9 cellular contexts compared by ENCODE assay signal in the genomic region with DNA sequence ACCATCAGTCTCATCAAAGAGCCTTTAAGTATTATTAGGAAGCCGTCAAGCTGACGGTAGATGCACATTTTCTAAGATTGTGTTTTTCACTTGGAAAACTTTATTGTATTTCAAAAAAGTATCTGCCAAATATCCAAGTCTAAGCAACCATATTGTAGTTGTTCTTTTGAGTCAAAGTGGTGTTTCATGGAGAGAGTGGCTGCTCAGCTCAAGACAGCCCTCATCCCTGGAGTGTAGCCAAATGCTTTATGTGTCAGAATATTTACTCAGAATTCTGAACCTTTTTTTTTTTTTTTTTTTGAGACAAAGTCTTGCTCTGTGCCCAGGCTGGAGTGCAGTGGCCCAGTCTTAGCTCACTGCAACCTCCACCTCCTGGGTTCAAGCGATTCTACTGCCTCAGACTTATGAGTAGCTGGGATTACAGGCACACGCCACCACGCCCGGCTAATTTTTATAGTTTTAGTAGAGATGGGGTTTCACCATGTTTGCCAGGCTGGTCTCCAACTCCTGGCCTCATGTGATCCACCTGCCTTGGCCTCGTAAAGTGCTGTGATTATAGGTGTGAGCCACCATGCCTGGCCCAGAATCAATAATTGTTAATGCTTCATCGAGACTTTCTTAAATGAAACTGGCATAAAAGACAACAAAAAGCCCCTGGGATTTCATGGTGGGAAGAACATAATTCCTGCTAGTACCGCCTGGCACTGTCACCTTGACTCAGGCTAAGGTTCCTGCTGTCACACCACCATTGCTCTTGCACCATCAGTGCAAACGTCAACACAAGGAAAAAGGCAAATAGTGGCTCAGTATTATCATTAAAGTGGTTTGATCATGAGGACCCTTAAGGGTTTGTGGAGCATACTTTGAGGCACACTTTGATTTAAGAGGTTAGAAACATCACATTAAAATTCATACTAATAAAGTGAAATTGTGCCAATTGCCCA. TPM values are rescaled to one million over a fixed set of nuclear protein-coding genes. Genes with fewer than 3 reads are reported as not detected.
DNase-seq lines count a peak whose midpoint lies in the region; ATAC-seq and TF ChIP-seq lines count a peak whose summit lies in the region.
"Had no signal": no experiment of that assay in that cellular context is flagged by ENCODE, and none has a peak within 500 bp of the region (broad histone marks: within the 10 kb centered on the region; RNA-seq: fewer than 3 reads in every experiment).

No MANE protein-coding gene starts in this region.

- no peaks in the 10 kb centered on the region for H3K9me3 Mint-ChIP-seq in activated T-helper 2 cell treated with anti-CD3 and anti-CD28 coated beads, Interferon-gamma antibody, Interleukin-2, Interleukin-4, amounts not matched to agents 10 μg/mL and 5 μg/mL and 100 μg/mL, durations not matched to agents 14 hours and 24 hours and 36 hours

- H3K4me3 Mint-ChIP-seq in activated T-helper 2 cell treated with anti-CD3 and anti-CD28 coated beads, Interferon-gamma antibody, Interleukin-2, Interleukin-4, amounts not matched to agents 10 μg/mL and 5 μg/mL and 100 μg/mL, durations not matched to agents 14 hours and 24 hours and 36 hours (ENCODE audit: low read depth) = peak overlapping the region; percentile 19

- no peaks in the 10 kb centered on the region for H3K36me3 ChIP-seq in right lobe of liver
- no peaks in the 10 kb centered on the region for H3K36me3 ChIP-seq in stomach

- TF ChIP-seq POLR2A in right lobe of liver (IDR thresholded peaks at IDR 0.05) (no peak), stomach (IDR thresholded peaks at IDR 0.05) (no peak)

- peaks cover 74% of the 10 kb centered on the region for H3K4me1 Mint-ChIP-seq in activated T-helper 2 cell treated with anti-CD3 and anti-CD28 coated beads, Interferon-gamma antibody, Interleukin-2, Interleukin-4, amounts not matched to agents 10 μg/mL and 5 μg/mL and 100 μg/mL, durations not matched to agents 14 hours and 24 hours and 36 hours (ENCODE audit: low read depth)

- no peak for TF ChIP-seq EP300 in stomach (IDR thresholded peaks at IDR 0.05)

- peaks cover 48% of the 10 kb centered on the region for H3K36me3 Mint-ChIP-seq in activated T-helper 2 cell treated with anti-CD3 and anti-CD28 coated beads, Interferon-gamma antibody, Interleukin-2, Interleukin-4, amounts not matched to agents 10 μg/mL and 5 μg/mL and 100 μg/mL, durations not matched to agents 14 hours and 24 hours and 36 hours (ENCODE audit: low read depth)

- H3K27me3 ChIP-seq in right lobe of liver (no peaks in the 10 kb centered on the region), stomach (no peaks in the 10 kb centered on the region)

- H3K4me3 ChIP-seq in right lobe of liver (no peak overlapping the region), stomach (no peak overlapping the region)

- intact Hi-C loops in activated T-helper 2 cell treated with anti-CD3 and anti-CD28 coated beads, Interferon-gamma antibody, Interleukin-2, Interleukin-4, amounts not matched to agents 10 μg/mL and 5 μg/mL and 100 μg/mL, durations not matched to agents 14 hours and 24 hours and 36 hours (cut with micrococcal nuclease) = loop anchor here (1.0 to 5.0 kb wide), 4 partner anchors 11 to 36 kb away; no protein-coding TSS in a partner anchor
- intact Hi-C loops in right lobe of liver (cut with DNase I) (no loop called here), stomach (cut with DNase I; ENCODE audit: low total_unique reads) (no loop called here)

- peaks cover 0 to 40% (median 12%) of the 10 kb centered on the region in 4 donors for H3K4me1 ChIP-seq in right lobe of liver
- H3K4me1 ChIP-seq in stomach = peaks cover 27 to 51% (median 39%) of the 10 kb centered on the region in 4 donors

- H3K27ac Mint-ChIP-seq in activated T-helper 2 cell treated with anti-CD3 and anti-CD28 coated beads, Interferon-gamma antibody, Interleukin-2, Interleukin-4, amounts not matched to agents 10 μg/mL and 5 μg/mL and 100 μg/mL, durations not matched to agents 14 hours and 24 hours and 36 hours = peak overlapping the region; percentile 76

- H3K27ac ChIP-seq in right lobe of liver (peak overlapping the region in 1 of 3 donors; percentile 4), stomach (peak overlapping the region in 1 of 5 donors; percentile 18)
- H3K27ac ChIP-seq: RWPE1 had no signal

- no peaks in the 10 kb centered on the region for H3K9me3 ChIP-seq in right lobe of liver
- no peaks in the 10 kb centered on the region for H3K9me3 ChIP-seq in stomach

- no peaks in the 10 kb centered on the region for H3K27me3 Mint-ChIP-seq in activated T-helper 2 cell treated with anti-CD3 and anti-CD28 coated beads, Interferon-gamma antibody, Interleukin-2, Interleukin-4, amounts not matched to agents 10 μg/mL and 5 μg/mL and 100 μg/mL, durations not matched to agents 14 hours and 24 hours and 36 hours (ENCODE audit: low read depth)

- 49% methylated on average over 5 of the region's 10 CpGs for WGBS in right lobe of liver (ENCODE audit: insufficient coverage, low coverage, low lambda C conversion rate, missing lambda C conversion rate)
- 79 to 87% (median 83%) methylated on average over 10 of the region's 10 CpGs for WGBS in stomach, 5 donors

- peak; percentile 25 to 66 (median 46) for ATAC-seq in right lobe of liver

- TF ChIP-seq CTCF in right lobe of liver (IDR thresholded peaks at IDR 0.05) (no peak), stomach (IDR thresholded peaks at IDR 0.05) (no peak)

- DNase-seq in NCI-H146 (lab: John Stamatoyannopoulos, UW) = peak; percentile 17
- DNase-seq in NCI-H146 treated with DMSO at 0.1 percent for 48 hours (lab: John Stamatoyannopoulos, UW; ENCODE audit: unreplicated experiment) = no peak
- DNase-seq in LoVo (ENCODE audit: low spot score) = peak; percentile 55
- DNase-seq in activated T-helper 2 cell treated with anti-CD3 and anti-CD28 coated beads, Interferon-gamma antibody, Interleukin-2, Interleukin-4, amounts not matched to agents 10 μg/mL and 5 μg/mL and 100 μg/mL, durations not matched to agents 14 hours and 24 hours and 36 hours (ENCODE audit: low spot score) = no peak
- DNase-seq in right lobe of liver = no peak
- DNase-seq in stomach = no peak
- DNase-seq in NK-92 treated with Interleukin-12 subunit alpha and Interleukin-12 subunit beta, amount 100 ng/mL, for 24 hours (lab: John Stamatoyannopoulos, UW) = no peak
- DNase-seq in AG20443 (ENCODE audit: low spot score) = no peak

RNA-seq across cellular contexts. Expression of gene PRKCA, which starts 45.5 kb away (rescaled TPM):
- 268 and 272 TPM in 2 replicates for total RNA-seq in activated T-helper 2 cell treated with anti-CD3 and anti-CD28 coated beads, Interferon-gamma antibody, Interleukin-2, Interleukin-4, amounts not matched to agents 10 μg/mL and 5 μg/mL and 100 μg/mL, durations not matched to agents 14 hours and 24 hours and 36 hours
- total RNA-seq in right lobe of liver = 10 to 100 TPM; 11.7 to 23.0 (median 18.7) TPM
- total RNA-seq in stomach = 10 to 100 TPM; 11.6 to 41.1 (median 14.0) TPM
- 1 to 10 TPM; 2.1 to 4.6 (median 4.1) TPM for polyA plus RNA-seq in stomach

Comparison
In these comparisons a context has a peak if more than half of its experiments do, and no peak if none do; other contexts are left out.
1. DNase-seq: peak in NCI-H146 (single experiment) and LoVo (single experiment); none in NCI-H146 treated with DMSO at 0.1 percent for 48 hours (single experiment), activated T-helper 2 cell treated with anti-CD3 and anti-CD28 coated beads, Interferon-gamma antibody, Interleukin-2, Interleukin-4, amounts not matched to agents 10 μg/mL and 5 μg/mL and 100 μg/mL, durations not matched to agents 14 hours and 24 hours and 36 hours (single experiment), right lobe of liver (0 of 3), stomach (single experiment), NK-92 treated with Interleukin-12 subunit alpha and Interleukin-12 subunit beta, amount 100 ng/mL, for 24 hours (single experiment) and AG20443 (single experiment).